28 cellular contexts compared by ENCODE assay signal in the genomic region with DNA sequence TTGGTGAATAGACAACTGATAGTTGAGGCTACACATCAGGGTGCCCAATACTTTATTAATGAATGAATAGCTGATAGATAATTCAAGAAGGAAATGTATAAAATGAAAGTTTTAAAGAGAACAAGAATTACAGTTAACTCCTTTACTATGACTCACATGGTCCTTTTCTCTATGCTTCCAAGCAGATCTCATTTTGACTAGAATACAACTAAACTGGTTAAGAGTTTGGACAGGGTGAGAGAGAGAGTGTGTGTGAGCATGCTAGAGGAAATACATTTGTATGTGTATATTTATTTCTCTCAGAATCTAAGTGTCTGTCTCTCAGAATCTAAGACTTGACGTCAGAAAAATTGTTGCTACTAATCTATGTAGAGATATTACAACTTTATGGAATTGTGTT.
"Had no signal": no experiment of that assay in that cellular context is flagged by ENCODE, and none has a peak within 500 bp of the region (broad histone marks: within the 10 kb centered on the region; RNA-seq: fewer than 3 reads in every experiment).

No MANE protein-coding gene starts in this region.

- ATAC-seq: esophagus mucosa, gastrocnemius medialis, heart right ventricle, left cardiac atrium, left lung, left ventricle myocardium superior, lower lobe of right lung, mucosa of descending colon had no signal

- DNase-seq: dermis blood vessel endothelial cell; dorsolateral prefrontal cortex; effector CD4-positive, alpha-beta T cell; effector memory CD4-positive, alpha-beta T cell; erythroblast; esophagus squamous epithelium; foreskin fibroblast; foreskin melanocyte; gastrocnemius medialis; glutamatergic neuron; head of caudate nucleus; heart right ventricle; hippocampal formation; left cardiac atrium; left lung; left ventricle myocardium superior; lower lobe of right lung; mesenchymal stem cell; mucosa of descending colon; naive B cell had no signal

- H3K27ac ChIP-seq: coronary artery, dorsolateral prefrontal cortex, epithelial cell of prostate, esophagus squamous epithelium, gastrocnemius medialis, heart right ventricle, left lung, lower lobe of right lung had no signal

- H3K4me3 Mint-ChIP-seq: mesothelial cell of epicardium, naive B cell had no signal

- H3K4me3 ChIP-seq: coronary artery, dorsolateral prefrontal cortex, esophagus squamous epithelium, gastrocnemius medialis, heart right ventricle, left lung, lower lobe of right lung, mucosa of descending colon had no signal

- H3K27ac Mint-ChIP-seq: mesothelial cell of epicardium had no signal

- FAIRE-seq: colon, endothelial cell of umbilical vein, islet of Langerhans, keratinocyte had no signal

- H3K27me3 ChIP-seq: dorsolateral prefrontal cortex, esophagus squamous epithelium, gastrocnemius medialis, heart right ventricle, left lung had no signal

- H3K9me3 Mint-ChIP-seq: mesothelial cell of epicardium, naive B cell had no signal

- H3K9me3 ChIP-seq: esophagus squamous epithelium, gastrocnemius medialis, heart right ventricle, left lung, lower lobe of right lung, mucosa of descending colon had no signal

- H3K4me1 Mint-ChIP-seq: mesothelial cell of epicardium had no signal

- H3K27me3 Mint-ChIP-seq: naive B cell had no signal
